ENCODE assay signal across 7 cellular contexts in genomic region chr17:80330938-80331337, GRCh38.
DNase-seq lines count a peak whose midpoint lies in the region; ATAC-seq and TF ChIP-seq lines count a peak whose summit lies in the region.
"Not testable (repeated sequence)": the region's sequence is repeated elsewhere in the genome, so short reads cannot be mapped to it uniquely, and the experiment has no call there.

No MANE protein-coding gene starts in this region.

- ATAC-seq in activated CD4-positive, alpha-beta T cell treated with anti-CD3 and anti-CD28 coated beads for 36 hours; activated T-cell treated with anti-CD3 and anti-CD28 coated beads, Interleukin-2, amount 50 U/mL, for 72 hours (replicated peaks in 1 of 2); natural killer cell treated with Interleukin-12 subunit alpha and Interleukin-12 subunit beta and Interleukin-15 and Interleukin-18, amount 100 ng/mL, for 72 hours; upper lobe of right lung: not testable (repeated sequence)

- H3K4me1 ChIP-seq in liver (ENCODE audit: control insufficient read depth in 4 of 4, insufficient read depth in 4 of 4, low read length in 3 of 4); upper lobe of right lung: not testable (repeated sequence)
- peaks cover 0 to 19% (median 2%) of the 10 kb centered on the region in 6 donors for H3K4me1 ChIP-seq in spleen

- CTCF ChIA-PET in activated CD4-positive, alpha-beta T cell treated with anti-CD3 and anti-CD28 coated beads for 36 hours (lab: Charles Lee) = interaction anchor here (1.0 kb wide), 1 partner anchor 32 kb away, joined by 5 read pairs; no protein-coding TSS in a partner anchor

- H3K27me3 Mint-ChIP-seq in activated CD4-positive, alpha-beta T cell treated with anti-CD3 and anti-CD28 coated beads for 36 hours; activated T-cell treated with anti-CD3 and anti-CD28 coated beads, Interleukin-2, amount 50 U/mL, for 72 hours (ENCODE audit: low read depth); chondrocyte (ENCODE audit: low read depth); natural killer cell treated with Interleukin-12 subunit alpha and Interleukin-12 subunit beta and Interleukin-15 and Interleukin-18, amount 100 ng/mL, for 72 hours: not testable (repeated sequence)

- not testable (repeated sequence) for H3K4me3 ChIP-seq in liver (ENCODE audit: low read depth in 1 of 3, low read length in 3 of 3); spleen; upper lobe of right lung

- not testable (repeated sequence) for TF ChIP-seq CTCF in chondrocyte (IDR thresholded peaks at IDR 0.05); liver (IDR thresholded peaks at IDR 0.05; ENCODE audit: low read depth, low read length, missing input control); spleen (IDR thresholded peaks at IDR 0.05 in 8 of 11, conservative IDR thresholded peaks at IDR 0.05 in 3 of 11); upper lobe of right lung (IDR thresholded peaks at IDR 0.05)

- TF ChIP-seq RAD21 in liver (IDR thresholded peaks at IDR 0.05) = not testable (repeated sequence)

- not testable (repeated sequence) for H3K27me3 ChIP-seq in liver (ENCODE audit: control insufficient read depth in 4 of 4, insufficient read depth in 4 of 4, low read length in 3 of 4); spleen (replicated peaks in 1 of 7); upper lobe of right lung

- H3K36me3 Mint-ChIP-seq in activated CD4-positive, alpha-beta T cell treated with anti-CD3 and anti-CD28 coated beads for 36 hours (ENCODE audit: low read depth) = peaks cover 80% of the 10 kb centered on the region
- peaks cover 40 to 70% of the 10 kb centered on the region in 2 donors for H3K36me3 Mint-ChIP-seq in activated T-cell treated with anti-CD3 and anti-CD28 coated beads, Interleukin-2, amount 50 U/mL, for 72 hours (ENCODE audit: insufficient read depth in 2 of 2)
- H3K36me3 Mint-ChIP-seq in chondrocyte (ENCODE audit: low read depth) = peaks cover 69% of the 10 kb centered on the region
- H3K36me3 Mint-ChIP-seq in natural killer cell treated with Interleukin-12 subunit alpha and Interleukin-12 subunit beta and Interleukin-15 and Interleukin-18, amount 100 ng/mL, for 72 hours = peaks cover 67% of the 10 kb centered on the region

- H3K4me1 Mint-ChIP-seq in activated CD4-positive, alpha-beta T cell treated with anti-CD3 and anti-CD28 coated beads for 36 hours; activated T-cell treated with anti-CD3 and anti-CD28 coated beads, Interleukin-2, amount 50 U/mL, for 72 hours (ENCODE audit: low read depth); chondrocyte (ENCODE audit: low read depth): not testable (repeated sequence)
- peaks cover 54 to 55% of the 10 kb centered on the region in 2 donors for H3K4me1 Mint-ChIP-seq in natural killer cell treated with Interleukin-12 subunit alpha and Interleukin-12 subunit beta and Interleukin-15 and Interleukin-18, amount 100 ng/mL, for 72 hours (ENCODE audit: low read depth in 2 of 2)

- H3K36me3 ChIP-seq in liver (ENCODE audit: control insufficient read depth in 4 of 4, insufficient read depth in 3 of 4, low read depth in 1 of 4, low read length in 3 of 4) (peaks cover 11 to 75% (median 62%) of the 10 kb centered on the region in 4 donors), spleen (peaks cover 4 to 100% (median 98%) of the 10 kb centered on the region in 6 donors), upper lobe of right lung (peaks cover 98% of the 10 kb centered on the region)

- not testable (repeated sequence) for H3K9me3 ChIP-seq in liver (ENCODE audit: control insufficient read depth in 4 of 4, low read length in 3 of 4); spleen; upper lobe of right lung

- H3K9me3 Mint-ChIP-seq in activated CD4-positive, alpha-beta T cell treated with anti-CD3 and anti-CD28 coated beads for 36 hours (ENCODE audit: low read depth); activated T-cell treated with anti-CD3 and anti-CD28 coated beads, Interleukin-2, amount 50 U/mL, for 72 hours; chondrocyte (ENCODE audit: low read depth); natural killer cell treated with Interleukin-12 subunit alpha and Interleukin-12 subunit beta and Interleukin-15 and Interleukin-18, amount 100 ng/mL, for 72 hours: not testable (repeated sequence)

- POLR2A ChIA-PET in activated CD4-positive, alpha-beta T cell treated with anti-CD3 and anti-CD28 coated beads for 36 hours (lab: Charles Lee) = not testable (repeated sequence)

- H3K9ac ChIP-seq in liver (ENCODE audit: low read depth in 1 of 2, low read length in 2 of 2) = not testable (repeated sequence)

- H3K27ac ChIP-seq in liver (ENCODE audit: low read depth in 1 of 2, low read length in 2 of 2); spleen; upper lobe of right lung: not testable (repeated sequence)

- not testable (repeated sequence) for TF ChIP-seq POLR2A in spleen (IDR thresholded peaks at IDR 0.05)

- intact Hi-C loops in activated CD4-positive, alpha-beta T cell treated with anti-CD3 and anti-CD28 coated beads for 36 hours (cut with DNase I, micrococcal nuclease); spleen (cut with DNase I; ENCODE audit: low total_unique reads); upper lobe of right lung (cut with DNase I): not testable (repeated sequence)

- not testable (repeated sequence) for H3K4me3 Mint-ChIP-seq in activated CD4-positive, alpha-beta T cell treated with anti-CD3 and anti-CD28 coated beads for 36 hours; activated T-cell treated with anti-CD3 and anti-CD28 coated beads, Interleukin-2, amount 50 U/mL, for 72 hours; chondrocyte (ENCODE audit: unreplicated experiment); natural killer cell treated with Interleukin-12 subunit alpha and Interleukin-12 subunit beta and Interleukin-15 and Interleukin-18, amount 100 ng/mL, for 72 hours

- peak overlapping the region; percentile 28 for H3K27ac Mint-ChIP-seq in activated CD4-positive, alpha-beta T cell treated with anti-CD3 and anti-CD28 coated beads for 36 hours
- H3K27ac Mint-ChIP-seq in activated T-cell treated with anti-CD3 and anti-CD28 coated beads, Interleukin-2, amount 50 U/mL, for 72 hours = peak overlapping the region; percentile 44
- H3K27ac Mint-ChIP-seq in chondrocyte (ENCODE audit: unreplicated experiment) = not testable (repeated sequence)
- H3K27ac Mint-ChIP-seq in natural killer cell treated with Interleukin-12 subunit alpha and Interleukin-12 subunit beta and Interleukin-15 and Interleukin-18, amount 100 ng/mL, for 72 hours = peak overlapping the region; percentile 76 to 79

- 73% methylated on average over 6 of the region's 6 CpGs for WGBS in liver
- WGBS in spleen, 5 donors = 92 to 96% (median 93%) methylated on average over 6 of the region's 6 CpGs

- not testable (repeated sequence) for DNase-seq in activated CD4-positive, alpha-beta T cell treated with anti-CD3 and anti-CD28 coated beads for 36 hours; activated T-cell treated with anti-CD3 and anti-CD28 coated beads, Interleukin-2, amount 50 U/mL, for 72 hours; natural killer cell treated with Interleukin-12 subunit alpha and Interleukin-12 subunit beta and Interleukin-15 and Interleukin-18, amount 100 ng/mL, for 72 hours (ENCODE audit: low spot score)
- DNase-seq in chondrocyte (ENCODE audit: low spot score) (peak; percentile 11), spleen (peak; percentile 41), upper lobe of right lung (peak; percentile 15)

TF ChIP-seq in liver, 16 proteins besides CTCF, POLR2A, EP300 and RAD21:
- peak; percentile 29 to 61 for TF ChIP-seq HNF4A (conservative IDR thresholded peaks at IDR 0.05)
- peak; percentile 34 for TF ChIP-seq ATF3 (IDR thresholded peaks at IDR 0.05)
- peak; percentile 12 for TF ChIP-seq HNF4G (IDR thresholded peaks at IDR 0.05)
